ENCODE assay signal across 8 cellular contexts in the genomic region with DNA sequence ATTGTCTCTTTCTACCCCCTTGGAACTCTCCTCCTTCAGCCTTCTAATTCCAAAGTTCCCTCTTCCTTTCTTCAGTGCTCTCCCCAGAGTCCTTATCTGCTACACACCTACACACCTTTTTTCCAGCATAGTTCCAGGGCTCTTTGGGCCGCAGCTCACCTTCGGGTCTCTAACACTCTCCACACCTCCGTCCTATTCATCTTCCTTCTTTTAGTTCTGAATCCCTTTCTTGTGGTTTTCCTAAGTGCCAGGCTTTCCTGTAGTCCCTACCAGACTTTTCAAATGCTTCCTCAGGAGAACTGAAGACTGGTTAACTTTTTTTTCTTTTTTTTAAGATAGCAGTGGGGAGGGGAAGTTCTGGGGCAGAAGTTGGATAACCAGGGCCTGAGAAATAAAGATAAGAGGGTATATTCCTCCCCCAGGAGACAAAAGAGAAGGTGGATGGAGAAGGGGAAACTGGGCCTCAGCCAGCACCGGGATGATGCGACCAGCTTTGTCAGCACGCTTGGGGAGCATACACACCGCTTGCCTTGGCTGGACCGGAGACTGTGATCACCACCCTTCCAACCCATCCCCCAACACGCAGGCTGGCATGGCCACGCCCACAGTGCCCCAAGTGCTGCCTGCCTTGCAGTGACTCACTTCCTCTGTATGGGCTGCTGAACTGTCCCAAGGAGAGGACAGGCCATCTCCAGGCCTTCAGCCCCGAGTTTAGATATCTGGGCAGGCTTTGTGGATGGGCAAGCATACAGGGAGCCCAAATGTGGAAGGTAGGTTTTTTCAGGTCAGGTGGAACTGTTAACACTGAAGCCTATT. TPM values are rescaled to one million over a fixed set of nuclear protein-coding genes. Genes with fewer than 3 reads are reported as not detected.
DNase-seq lines count a peak whose midpoint lies in the region; ATAC-seq, FAIRE-seq and TF ChIP-seq lines count a peak whose summit lies in the region.

No MANE protein-coding gene starts in this region.

- H3K79me2 ChIP-seq in GM23248 (ENCODE audit: insufficient read depth): peaks cover 21% of the 10 kb centered on the region

- peaks cover 20% of the 10 kb centered on the region for H3F3A ChIP-seq in GM23248 (ENCODE audit: insufficient read depth)

- no peaks in the 10 kb centered on the region for H3K36me3 ChIP-seq in GM23248 (ENCODE audit: low read depth)

- no peak for TF ChIP-seq CTCF in fibroblast of villous mesenchyme (IDR thresholded peaks at IDR 0.05; ENCODE audit: insufficient read depth, low read depth, low read length)

- peak; percentile 74 for DNase-seq in GM23248
- DNase-seq in RCC 7860 (ENCODE audit: low spot score): peak; percentile 90
- DNase-seq in activated T-cell treated with anti-CD3 and anti-CD28 coated beads, Interleukin-2, amount 50 U/mL, for 48 hours: peak; percentile 85 to 88
- peak; percentile 30 for DNase-seq in fibroblast of villous mesenchyme (ENCODE audit: low read depth)
- peak in 51 of 56 donors; percentile 17 to 91 (median 63) for DNase-seq in nucleus accumbens (lab: John Stamatoyannopoulos, UW)
- DNase-seq in superior temporal gyrus (ENCODE audit: extremely low spot score): peak; percentile 80

- ATAC-seq in GM21515 (IDR thresholded peaks at IDR 0.05; ENCODE audit: unreplicated experiment): no peak
- ATAC-seq in GM19395 (IDR thresholded peaks at IDR 0.05; ENCODE audit: unreplicated experiment): no peak

- H4K20me1 ChIP-seq in GM23248 (ENCODE audit: insufficient read depth): no peaks in the 10 kb centered on the region

- FAIRE-seq in RCC 7860 (lab: Jason Lieb, UNC): peak; percentile 81

- H2AFZ ChIP-seq in GM23248: peak overlapping the region; percentile 44

- peak overlapping the region; percentile 47 for H3K27ac ChIP-seq in GM23248

- no peaks in the 10 kb centered on the region for H3K9me2 ChIP-seq in GM23248 (ENCODE audit: insufficient read depth)

- H3K4me2 ChIP-seq in GM23248 (ENCODE audit: unreplicated experiment): peak overlapping the region; percentile 56

- WGBS in GM23248 (ENCODE audit: low coverage in 1 of 2, low lambda C conversion rate in 2 of 2, missing lambda C conversion rate in 2 of 2), 2 experiments: 68 to 69% methylated on average over 10 to 11 of the region's 11 CpGs

- no peaks in the 10 kb centered on the region for H3K9me3 ChIP-seq in GM23248 (ENCODE audit: low read depth)

- in situ Hi-C loops in GM23248 (cut with MboI): no loop called here

- H3K4me1 ChIP-seq in GM23248 (ENCODE audit: insufficient read depth): peaks cover 51% of the 10 kb centered on the region

- H3K9ac ChIP-seq in GM23248: 0 out of 2 replicates have a peak overlapping the region, but pooled peaks have one; percentile 5

- no peak overlapping the region for H3K4me3 ChIP-seq in GM23248
- H3K4me3 ChIP-seq in fibroblast of villous mesenchyme (ENCODE audit: low read depth, low read length): no peak overlapping the region

- no peaks in the 10 kb centered on the region for H3K27me3 ChIP-seq in GM23248 (replicated peaks; ENCODE audit: insufficient read depth)

RNA-seq across cellular contexts. Expression of gene CERS2, which starts 2.5 kb away (rescaled TPM):
- 124 and 148 TPM in 2 replicates for total RNA-seq in GM23248 (2014; rRNA removed; shearing (Covaris generic))
- 201 and 202 TPM in 2 replicates for polyA plus RNA-seq in GM23248 (2016; fragmentation: Nextera tagmentation; extraction: Ambion mirVana)
- 89.9 and 142 TPM in 2 replicates for total RNA-seq in fibroblast of villous mesenchyme

RNA-seq across cellular contexts. Expression of gene ANXA9, which starts 5.0 kb away (rescaled TPM):
- not detected in 2 replicates for total RNA-seq in GM23248 (2014; rRNA removed; shearing (Covaris generic))
- 0.16 and 0.26 TPM in 2 replicates for polyA plus RNA-seq in GM23248 (2016; fragmentation: Nextera tagmentation; extraction: Ambion mirVana)
- total RNA-seq in fibroblast of villous mesenchyme: 0.32 and 0.86 TPM in 2 replicates

RNA-seq across cellular contexts. Expression of gene MINDY1, which starts 29.6 kb away (rescaled TPM):
- 7.7 and 9.1 TPM in 2 replicates for total RNA-seq in GM23248 (2014; rRNA removed; shearing (Covaris generic))
- polyA plus RNA-seq in GM23248 (2016; fragmentation: Nextera tagmentation; extraction: Ambion mirVana): 4.6 and 6.1 TPM in 2 replicates
- 10.8 and 11.0 TPM in 2 replicates for total RNA-seq in fibroblast of villous mesenchyme

RNA-seq across cellular contexts. Expression of gene PRUNE1, which starts 31.2 kb away (rescaled TPM):
- total RNA-seq in GM23248 (2014; rRNA removed; shearing (Covaris generic)): 7.2 and 10.5 TPM in 2 replicates
- 9.0 and 10.8 TPM in 2 replicates for polyA plus RNA-seq in GM23248 (2016; fragmentation: Nextera tagmentation; extraction: Ambion mirVana)
- total RNA-seq in fibroblast of villous mesenchyme: 9.7 and 12.1 TPM in 2 replicates

RNA-seq across cellular contexts. Expression of gene SETDB1, which starts 50.9 kb away (rescaled TPM):
- 21.4 and 30.2 TPM in 2 replicates for total RNA-seq in GM23248 (2014; rRNA removed; shearing (Covaris generic))
- 9.7 and 10.2 TPM in 2 replicates for polyA plus RNA-seq in GM23248 (2016; fragmentation: Nextera tagmentation; extraction: Ambion mirVana)
- total RNA-seq in fibroblast of villous mesenchyme: 26.1 and 34.1 TPM in 2 replicates

Comparison
In these comparisons a context has a peak if more than half of its experiments do, and no peak if none do; other contexts are left out.
1. DNase-seq: peak in every context shown above with its lines; median percentile 90 in RCC 7860; 86 in activated T-cell treated with anti-CD3 and anti-CD28 coated beads, Interleukin-2, amount 50 U/mL, for 48 hours; 80 in superior temporal gyrus; 74 in GM23248; 63 in nucleus accumbens; 30 in fibroblast of villous mesenchyme.